Comparison of ENCODE assay signal across 9 cellular contexts in the genomic region with DNA sequence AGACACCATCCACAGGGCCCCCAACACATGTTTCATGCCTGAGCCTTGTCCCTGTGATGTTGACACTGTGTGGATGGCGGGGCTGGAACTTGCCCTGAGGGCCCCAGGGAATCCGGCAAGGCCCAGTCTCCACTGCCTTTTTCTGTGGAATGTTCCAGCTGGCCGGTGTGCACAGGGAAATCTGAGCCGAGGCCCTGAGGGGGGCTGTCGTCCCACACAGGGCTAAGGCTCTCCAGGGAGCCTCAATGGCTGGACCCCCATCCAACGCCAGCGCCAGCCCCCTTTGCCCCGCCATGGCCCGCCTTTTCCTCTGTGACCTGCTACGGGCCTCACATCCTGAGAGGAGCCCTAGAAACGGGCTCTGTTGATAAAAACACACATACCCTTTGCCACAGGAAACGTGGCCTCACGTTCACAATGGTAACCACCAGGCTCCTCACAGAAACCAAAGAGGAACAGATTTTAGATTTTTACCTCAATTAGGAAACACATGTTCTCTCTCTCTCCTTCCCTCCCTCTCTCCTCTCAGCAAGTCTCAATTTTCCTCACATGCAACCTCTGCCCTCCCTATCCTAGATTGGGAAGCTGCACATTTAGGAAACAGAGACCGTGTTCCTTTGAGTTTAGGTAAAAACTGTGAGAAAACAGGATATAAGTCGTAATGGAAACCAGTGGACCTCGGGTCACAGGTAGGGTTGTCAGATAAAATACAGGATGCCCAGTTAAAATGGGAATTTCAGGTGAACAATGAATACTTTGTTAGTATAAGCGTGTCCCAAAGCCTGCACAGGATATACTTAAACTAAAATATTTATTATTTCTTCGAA. TPM values are rescaled to one million over a fixed set of nuclear protein-coding genes. Genes with fewer than 3 reads are reported as not detected.
DNase-seq lines count a peak whose midpoint lies in the region; ATAC-seq and TF ChIP-seq lines count a peak whose summit lies in the region.
"Had no signal": no experiment of that assay in that cellular context is flagged by ENCODE, and none has a peak within 500 bp of the region (broad histone marks: within the 10 kb centered on the region; RNA-seq: fewer than 3 reads in every experiment).

No MANE protein-coding gene starts in this region.

- H3K4me1 ChIP-seq in colonic mucosa, result no peaks in the 10 kb centered on the region

- no peaks in the 10 kb centered on the region for H3K9me3 Mint-ChIP-seq in WTC11

- CTCF ChIA-PET in WTC11 (lab: Charles Lee), result no interaction called here

- no peaks in the 10 kb centered on the region for H3K9me3 ChIP-seq in colonic mucosa
- H3K9me3 ChIP-seq: neutrophil had no signal

- no peaks in the 10 kb centered on the region for H3K36me3 Mint-ChIP-seq in WTC11

- no peaks in the 10 kb centered on the region for H3K27me3 ChIP-seq in colonic mucosa

- H3K4me3 ChIP-seq in GM12865 (ENCODE audit: low read depth, low read length) (no peak overlapping the region), colonic mucosa (no peak overlapping the region)

- peaks cover 3% of the 10 kb centered on the region for H3K27me3 Mint-ChIP-seq in WTC11 (ENCODE audit: low read depth)

- H3K4me1 Mint-ChIP-seq in WTC11, result no peaks in the 10 kb centered on the region

- no peak for TF ChIP-seq CTCF in GM12865 (IDR thresholded peaks at IDR 0.05; ENCODE audit: insufficient read depth, low read depth, low read length, missing control alignments)
- no peak for TF ChIP-seq CTCF in colonic mucosa (IDR thresholded peaks at IDR 0.05)
- TF ChIP-seq CTCF in WTC11 (IDR thresholded peaks at IDR 0.05), result no peak

- POLR2A ChIA-PET in WTC11 (lab: Charles Lee), result no interaction called here

- DNase-seq in GM12865 (ENCODE audit: low read depth) (peak; percentile 28), colonic mucosa (no peak), DMS114 treated with DMSO at 0.1 percent for 48 hours (lab: John Stamatoyannopoulos, UW; ENCODE audit: unreplicated experiment) (no peak), DMS153 treated with DMSO at 0.1 percent for 48 hours (lab: John Stamatoyannopoulos, UW; ENCODE audit: unreplicated experiment) (no peak), WTC11 (ENCODE audit: low spot score) (no peak), NCI-H526 treated with DMSO at 0.1 percent for 48 hours (lab: John Stamatoyannopoulos, UW) (no peak)
- DNase-seq in stimulated activated CD4-positive, alpha-beta T cell treated with anti-CD3 and anti-CD28 coated beads, Interleukin-2, amount 100 ng/mL, for 24 hours, result peak; percentile 58 to 65

- intact Hi-C loops in colonic mucosa (cut with DNase I), result no loop called here

- H3K27ac ChIP-seq in colonic mucosa, result peak overlapping the region; percentile 27
- H3K27ac ChIP-seq: neutrophil had no signal

- H3K9ac ChIP-seq in colonic mucosa (ENCODE audit: low read depth in 2 of 2, low read length in 2 of 2), result no peak overlapping the region

- no peak overlapping the region for H3K27ac Mint-ChIP-seq in WTC11

- ATAC-seq in activated CD4-positive, CD25-positive, alpha-beta regulatory T cell treated with anti-CD3 and anti-CD28 coated beads, Interleukin-2, amount 50 U/mL, for 24 hours, result peak; percentile 41 to 45
- ATAC-seq in WTC11, result no peak

- H3K4me3 Mint-ChIP-seq in WTC11, result no peak overlapping the region

- no peaks in the 10 kb centered on the region for H3K36me3 ChIP-seq in colonic mucosa
- H3K36me3 ChIP-seq: neutrophil had no signal

TF ChIP-seq in WTC11, 78 proteins besides CTCF, POLR2A, EP300 and RAD21:
- TF ChIP-seq ATF1 (CRISPR knock-in tag; IDR thresholded peaks at IDR 0.05) (no peak), NR3C1 (CRISPR knock-in tag; conservative IDR thresholded peaks at IDR 0.05; ENCODE audit: low read depth) (no peak)
- TF ChIP-seq, protein P1, sequence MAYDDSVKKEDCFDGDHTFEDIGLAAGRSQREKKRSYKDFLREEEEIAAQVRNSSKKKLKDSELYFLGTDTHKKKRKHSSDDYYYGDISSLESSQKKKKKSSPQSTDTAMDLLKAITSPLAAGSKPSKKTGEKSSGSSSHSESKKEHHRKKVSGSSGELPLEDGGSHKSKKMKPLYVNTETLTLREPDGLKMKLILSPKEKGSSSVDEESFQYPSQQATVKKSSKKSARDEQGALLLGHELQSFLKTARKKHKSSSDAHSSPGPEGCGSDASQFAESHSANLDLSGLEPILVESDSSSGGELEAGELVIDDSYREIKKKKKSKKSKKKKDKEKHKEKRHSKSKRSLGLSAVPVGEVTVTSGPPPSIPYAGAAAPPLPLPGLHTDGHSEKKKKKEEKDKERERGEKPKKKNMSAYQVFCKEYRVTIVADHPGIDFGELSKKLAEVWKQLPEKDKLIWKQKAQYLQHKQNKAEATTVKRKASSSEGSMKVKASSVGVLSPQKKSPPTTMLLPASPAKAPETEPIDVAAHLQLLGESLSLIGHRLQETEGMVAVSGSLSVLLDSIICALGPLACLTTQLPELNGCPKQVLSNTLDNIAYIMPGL (CRISPR knock-in tag; IDR thresholded peaks at IDR 0.05), result no peak

RNA-seq across cellular contexts. Expression of a gene that starts 13.7 kb away (rescaled TPM):
- total RNA-seq in colonic mucosa, result under 1 TPM; 0.20 to 0.27 TPM
- 0.02 to 0.04 TPM in 2 of 3 replicates, not detected in the other for total RNA-seq in WTC11 (2021)

Comparison
In these comparisons a context has a peak if more than half of its experiments do, and no peak if none do; other contexts are left out.
1. DNase-seq: peak in GM12865 (single experiment) and stimulated activated CD4-positive, alpha-beta T cell treated with anti-CD3 and anti-CD28 coated beads, Interleukin-2, amount 100 ng/mL, for 24 hours (2 of 2); none in colonic mucosa (single experiment), DMS114 treated with DMSO at 0.1 percent for 48 hours (single experiment), DMS153 treated with DMSO at 0.1 percent for 48 hours (single experiment), WTC11 (single experiment) and NCI-H526 treated with DMSO at 0.1 percent for 48 hours (single experiment).